In the genomic region with DNA sequence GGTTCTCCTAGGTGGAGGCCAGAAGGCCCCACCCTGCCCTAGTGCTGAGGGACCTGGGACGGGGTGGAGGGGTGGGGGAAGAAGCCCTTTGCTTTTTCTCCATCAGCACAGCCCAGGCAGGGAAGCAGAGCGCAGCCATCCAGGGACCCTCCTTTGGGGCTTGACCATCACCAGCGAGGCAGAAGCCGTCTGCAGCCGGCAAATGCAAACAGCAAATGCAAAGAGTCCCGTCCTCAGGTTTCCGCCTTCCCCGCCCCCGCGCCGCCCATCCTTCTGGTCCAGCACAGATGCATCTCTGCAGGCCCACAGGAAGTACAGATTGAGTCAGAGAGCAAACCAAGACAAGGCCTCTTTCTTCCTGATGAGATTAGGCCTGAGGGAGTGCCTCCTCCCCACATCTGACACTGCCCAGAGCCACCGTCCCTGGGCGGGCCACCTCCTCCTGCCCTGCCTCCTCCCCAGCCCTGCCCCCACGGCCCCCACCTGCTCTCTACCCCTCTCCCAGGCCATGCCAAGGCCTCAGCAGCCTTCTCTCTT, we compare ENCODE assay signal across 8 cellular contexts. TPM values are rescaled to one million over a fixed set of nuclear protein-coding genes. Genes with fewer than 3 reads are reported as not detected.
DNase-seq lines count a peak whose midpoint lies in the region; ATAC-seq, FAIRE-seq and TF ChIP-seq lines count a peak whose summit lies in the region.

No MANE protein-coding gene starts in this region.

- H3K9me3 Mint-ChIP-seq in activated CD8-positive, alpha-beta T cell treated with anti-CD3 and anti-CD28 coated beads for 36 hours = no peaks in the 10 kb centered on the region

- no peaks in the 10 kb centered on the region for H3K36me3 ChIP-seq in heart right ventricle

- H3K27me3 Mint-ChIP-seq in activated CD8-positive, alpha-beta T cell treated with anti-CD3 and anti-CD28 coated beads for 36 hours = no peaks in the 10 kb centered on the region

- FAIRE-seq in GM12892 (lab: Jason Lieb, UNC) = peak; percentile 96

- DNase-seq in GM12892 (ENCODE audit: insufficient read length) (peak; percentile 97), HT-29 (ENCODE audit: low spot score) (peak; percentile 86), heart right ventricle (peak; percentile 29 to 47), SIG-M5 treated with dmso at 0.1 percent for 504 hours (lab: John Stamatoyannopoulos, UW; ENCODE audit: unreplicated experiment) (no peak), NCI-H2171 (lab: John Stamatoyannopoulos, UW) (no peak)
- DNase-seq in activated CD8-positive, alpha-beta T cell treated with anti-CD3 and anti-CD28 coated beads for 36 hours = peak; percentile 73
- DNase-seq in stimulated activated naive CD8-positive, alpha-beta T cell treated with anti-CD3 and anti-CD28 coated beads, Interleukin-15, Interleukin-2, amounts not matched to agents 100 U/mL and 50 U/mL, for 24 hours = peak; percentile 37

- CTCF ChIA-PET in activated CD8-positive, alpha-beta T cell treated with anti-CD3 and anti-CD28 coated beads for 36 hours (lab: Charles Lee) = no interaction called here

- H3K27ac ChIP-seq in heart right ventricle = peak overlapping the region in 3 of 10 donors; percentile 21 to 43 (median 21)

- no peak for TF ChIP-seq CTCF in activated CD8-positive, alpha-beta T cell treated with anti-CD3 and anti-CD28 coated beads for 36 hours (IDR thresholded peaks at IDR 0.05)
- no peak for TF ChIP-seq CTCF in heart right ventricle (IDR thresholded peaks at IDR 0.05)

- H3K4me3 ChIP-seq in heart right ventricle = no peak overlapping the region

- POLR2A ChIA-PET in activated CD8-positive, alpha-beta T cell treated with anti-CD3 and anti-CD28 coated beads for 36 hours (lab: Charles Lee) = interaction anchor here (1.3 kb wide), 1 partner anchor 8 kb away, joined by 4 read pairs; no protein-coding TSS in a partner anchor

- H3K36me3 Mint-ChIP-seq in activated CD8-positive, alpha-beta T cell treated with anti-CD3 and anti-CD28 coated beads for 36 hours (ENCODE audit: low read depth) = no peaks in the 10 kb centered on the region

- no peak overlapping the region for H3K4me3 Mint-ChIP-seq in activated CD8-positive, alpha-beta T cell treated with anti-CD3 and anti-CD28 coated beads for 36 hours

- peaks cover 33% of the 10 kb centered on the region for H3K4me1 Mint-ChIP-seq in activated CD8-positive, alpha-beta T cell treated with anti-CD3 and anti-CD28 coated beads for 36 hours (ENCODE audit: low read depth)

- H3K27me3 ChIP-seq in heart right ventricle = peaks cover 0 to 11% (median 3%) of the 10 kb centered on the region in 7 donors

- peak overlapping the region; percentile 77 for H3K27ac Mint-ChIP-seq in activated CD8-positive, alpha-beta T cell treated with anti-CD3 and anti-CD28 coated beads for 36 hours

- TF ChIP-seq POLR2A in GM12892 (IDR thresholded peaks at IDR 0.05; ENCODE audit: low read depth, low read length) = peak; percentile 74

- WGBS in heart right ventricle, 2 donors = 23 to 33% methylated on average over 14 of the region's 14 CpGs

- H3K4me1 ChIP-seq in heart right ventricle = peaks cover 0 to 12% (median 0%) of the 10 kb centered on the region in 9 donors

- H3K9me3 ChIP-seq in heart right ventricle = no peaks in the 10 kb centered on the region

- ATAC-seq in GM21529 (IDR thresholded peaks at IDR 0.05; ENCODE audit: unreplicated experiment) = peak; percentile 99
- peak; percentile 90 for ATAC-seq in activated CD8-positive, alpha-beta T cell treated with anti-CD3 and anti-CD28 coated beads for 36 hours
- ATAC-seq in heart right ventricle = peak in 7 of 8 donors; percentile 76 to 91 (median 84)
- ATAC-seq in stimulated activated naive CD8-positive, alpha-beta T cell treated with anti-CD3 and anti-CD28 coated beads, Interleukin-15, Interleukin-2, amounts not matched to agents 100 U/mL and 50 U/mL, for 24 hours = peak; percentile 63

- intact Hi-C loops in activated CD8-positive, alpha-beta T cell treated with anti-CD3 and anti-CD28 coated beads for 36 hours (cut with micrococcal nuclease) = no loop called here
- intact Hi-C loops in heart right ventricle (cut with DNase I) = no loop called here

RNA-seq across cellular contexts. Expression of a gene that starts 23.4 kb away (rescaled TPM):
- polyA plus RNA-seq in GM12892 (2012; ENCODE audit: missing spikeins) = 2.2 TPM
- total RNA-seq in HT-29 (2014; rRNA removed; shearing (Covaris generic)) = 23.2 and 23.6 TPM in 2 replicates
- total RNA-seq in activated CD8-positive, alpha-beta T cell treated with anti-CD3 and anti-CD28 coated beads for 36 hours = 10 to 100 TPM; 12.2 to 13.4 TPM
- total RNA-seq in heart right ventricle = under 1 TPM; 0.06 to 0.90 (median 0.22) TPM
- under 1 TPM; 0.22 to 0.42 TPM for polyA plus RNA-seq in heart right ventricle

RNA-seq across cellular contexts. Expression of a gene that starts 50.0 kb away (rescaled TPM):
- polyA plus RNA-seq in GM12892 (2012; ENCODE audit: missing spikeins) = 20.8 TPM
- 31.2 and 34.2 TPM in 2 replicates for total RNA-seq in HT-29 (2014; rRNA removed; shearing (Covaris generic))
- total RNA-seq in activated CD8-positive, alpha-beta T cell treated with anti-CD3 and anti-CD28 coated beads for 36 hours = 10 to 100 TPM; 39.6 to 41.8 TPM
- 10 to 100 TPM in 1 of 10 donors, 1 to 10 TPM in 6, under 1 TPM in 3; 0.47 to 11.2 (median 1.8) TPM for total RNA-seq in heart right ventricle
- polyA plus RNA-seq in heart right ventricle = 1 to 10 TPM in 1 of 2 donors, under 1 TPM in 1; 0.88 to 1.7 TPM

Comparison
In these comparisons a context has a peak if more than half of its experiments do, and no peak if none do; other contexts are left out.
1. DNase-seq: peak in GM12892 (single experiment), HT-29 (single experiment), activated CD8-positive, alpha-beta T cell treated with anti-CD3 and anti-CD28 coated beads for 36 hours (single experiment), heart right ventricle (2 of 2) and stimulated activated naive CD8-positive, alpha-beta T cell treated with anti-CD3 and anti-CD28 coated beads, Interleukin-15, Interleukin-2, amounts not matched to agents 100 U/mL and 50 U/mL, for 24 hours (single experiment); none in SIG-M5 treated with dmso at 0.1 percent for 504 hours (single experiment) and NCI-H2171 (single experiment).
2. RNA of a gene that starts 23.4 kb away (total RNA-seq): 23.2 to 23.6 TPM in HT-29 and 12.2 to 13.4 TPM in activated CD8-positive, alpha-beta T cell treated with anti-CD3 and anti-CD28 coated beads for 36 hours; 0.06 to 0.90 TPM in heart right ventricle; every median in the first group is over 4 times any median in the second.
3. Peak in every context shown above with its lines, with median percentiles within 50 percentile points of each other: ATAC-seq.